8 cellular contexts compared by ENCODE assay signal in the genomic region with DNA sequence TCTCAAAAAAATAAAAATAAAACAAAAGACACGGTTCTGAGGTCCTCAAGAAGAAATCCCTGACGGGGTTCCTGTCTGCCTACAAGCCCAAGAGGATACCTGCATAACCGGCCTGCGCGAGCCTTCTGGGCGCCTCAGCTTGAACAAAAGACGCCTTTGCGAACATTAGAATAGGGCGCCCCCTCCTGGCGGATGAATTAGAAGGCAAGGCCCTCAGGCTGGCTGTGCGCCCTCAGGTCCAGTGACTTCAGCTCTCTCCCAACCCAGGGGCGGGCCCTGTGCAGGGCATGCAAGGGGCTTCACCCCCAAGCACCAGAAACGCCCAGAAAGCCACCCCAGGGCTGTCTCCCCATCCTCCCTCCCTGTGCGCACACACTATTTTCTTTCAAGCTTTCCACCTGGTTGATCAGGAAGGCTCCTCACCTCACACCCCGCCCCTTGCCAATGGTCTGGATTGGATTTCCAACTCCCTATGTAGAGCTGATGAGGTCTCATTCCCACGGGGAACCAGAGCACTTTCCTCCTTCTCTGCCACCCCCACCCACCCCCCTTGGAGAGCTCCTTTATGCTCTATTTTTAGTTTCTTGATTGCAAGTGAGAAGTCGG.
DNase-seq lines count a peak whose midpoint lies in the region; ATAC-seq and TF ChIP-seq lines count a peak whose summit lies in the region.

No MANE protein-coding gene starts in this region.

- H3K27ac Mint-ChIP-seq in GM23338, result no peak overlapping the region

- POLR2A ChIA-PET in BJ (lab: Charles Lee), result no interaction called here

- H3K9me3 Mint-ChIP-seq in GM23338, result no peaks in the 10 kb centered on the region

- H3K36me3 ChIP-seq in BJ (ENCODE audit: control insufficient read depth, insufficient read depth, low read length) (no peaks in the 10 kb centered on the region), GM23338 (ENCODE audit: insufficient read depth) (no peaks in the 10 kb centered on the region), heart right ventricle (no peaks in the 10 kb centered on the region)

- WGBS in heart right ventricle, 2 donors, result 20 to 22% methylated on average over 17 of the region's 17 CpGs

- no peaks in the 10 kb centered on the region for H3K9me3 ChIP-seq in heart right ventricle

- CTCF ChIA-PET in BJ (lab: Yijun Ruan, JAX), result interaction anchor here (0.9 to 5.1 kb wide), 18 partner anchors 9 to 194 kb away, joined by 3 to 103 read pairs (median 6); no protein-coding TSS in a partner anchor

- ATAC-seq in GM23338 (peak; percentile 88), heart right ventricle (peak in 7 of 8 donors; percentile 39 to 80 (median 60)), sciatic nerve (peak; percentile 52), GM18498 (IDR thresholded peaks at IDR 0.05; ENCODE audit: unreplicated experiment) (no peak), GM21447 (IDR thresholded peaks at IDR 0.05; ENCODE audit: unreplicated experiment) (no peak)

- H3K27me3 Mint-ChIP-seq in GM23338 (ENCODE audit: insufficient read depth, low read depth, poor library complexity), result peaks cover 18% of the 10 kb centered on the region

- H3K27ac ChIP-seq in GM23338 (ENCODE audit: low read depth) (no peak overlapping the region), heart right ventricle (no peak overlapping the region)

- DNase-seq in BJ (ENCODE audit: low read depth) (no peak), GM23338 (ENCODE audit: low spot score) (peak; percentile 99), NCI-H526 treated with DMSO at 0.1 percent for 48 hours (lab: John Stamatoyannopoulos, UW) (peak; percentile 92), heart right ventricle (peak; percentile 54 to 70), sciatic nerve (ENCODE audit: low spot score) (peak; percentile 89)
- DNase-seq in activated T-cell treated with anti-CD3 and anti-CD28 coated beads, Interleukin-2, amount 50 U/mL, for 48 hours, result peak; percentile 77 to 79

- peak overlapping the region; percentile 96 for H2AFZ ChIP-seq in GM23338

- intact Hi-C loops in heart right ventricle (cut with DNase I), result loop anchor here in 2 of 10 donors (5.0 kb wide), 1 partner anchor 47 kb away; no protein-coding TSS in a partner anchor
- intact Hi-C loops in sciatic nerve (cut with DNase I), result no loop called here

- H3F3A ChIP-seq in GM23338 (replicated peaks; ENCODE audit: low read depth), result peaks cover 8% of the 10 kb centered on the region

- peak overlapping the region; percentile 80 for H3K4me2 ChIP-seq in GM23338

- no peak overlapping the region for H3K4me3 ChIP-seq in BJ (ENCODE audit: low read depth, low read length)
- H3K4me3 ChIP-seq in GM23338, result peak overlapping the region; percentile 25; the same call in 1 of the 2 replicates
- no peak overlapping the region for H3K4me3 ChIP-seq in heart right ventricle

- no peaks in the 10 kb centered on the region for H3K79me2 ChIP-seq in GM23338 (replicated peaks; ENCODE audit: insufficient read depth)

- H3K9me2 ChIP-seq in GM23338 (ENCODE audit: insufficient read depth), result 0 out of 2 replicates have a peak, but pooled peaks cover 7% of the 10 kb centered on the region

- peaks cover 36% of the 10 kb centered on the region for H3K4me1 ChIP-seq in GM23338 (ENCODE audit: insufficient read depth)
- peaks cover 0 to 11% (median 5%) of the 10 kb centered on the region in 9 donors for H3K4me1 ChIP-seq in heart right ventricle

- no peaks in the 10 kb centered on the region for H4K20me1 ChIP-seq in GM23338 (replicated peaks; ENCODE audit: insufficient read depth)

- H3K4me1 Mint-ChIP-seq in GM23338, result peaks cover 34% of the 10 kb centered on the region

- TF ChIP-seq CTCF in BJ (IDR thresholded peaks at IDR 0.05; ENCODE audit: insufficient read depth, low read depth, low read length), result peak; percentile 53
- peak; percentile 80 to 87 for TF ChIP-seq CTCF in GM23338 (conservative IDR thresholded peaks at IDR 0.05; ENCODE audit: low read depth in 2 of 2)
- peak; percentile 18 to 65 (median 61) for TF ChIP-seq CTCF in heart right ventricle (IDR thresholded peaks at IDR 0.05)

- no peaks in the 10 kb centered on the region for H3K36me3 Mint-ChIP-seq in GM23338 (ENCODE audit: low read depth)

- H3K4me3 Mint-ChIP-seq in GM23338, result no peak overlapping the region

- H3K27me3 ChIP-seq in BJ (ENCODE audit: control insufficient read depth, insufficient read depth, low read length) (peaks cover 10% of the 10 kb centered on the region), GM23338 (ENCODE audit: insufficient read depth) (peaks cover 39% of the 10 kb centered on the region), heart right ventricle (peaks cover 0 to 53% (median 39%) of the 10 kb centered on the region in 7 donors)

TF ChIP-seq in GM23338, 12 proteins besides CTCF, POLR2A, EP300 and RAD21 (continues in another document):
- TF ChIP-seq NANOG (IDR thresholded peaks at IDR 0.05; ENCODE audit: borderline replicate concordance), result no peak
- no peak for TF ChIP-seq JUNB (IDR thresholded peaks at IDR 0.05; ENCODE audit: unreplicated experiment)
- TF ChIP-seq POLR2AphosphoS5 (IDR thresholded peaks at IDR 0.05; ENCODE audit: low read depth), result no peak
- TF ChIP-seq CREB1 (CRISPR knock-in tag; IDR thresholded peaks at IDR 0.05; ENCODE audit: low read depth), result no peak
- no peak for TF ChIP-seq EZH2phosphoT487 (IDR thresholded peaks at IDR 0.05; ENCODE audit: unreplicated experiment)
- TF ChIP-seq ZNF331 (CRISPR knock-in tag; IDR thresholded peaks at IDR 0.05; ENCODE audit: low read depth), result no peak
- no peak for TF ChIP-seq REST (IDR thresholded peaks at IDR 0.05; ENCODE audit: unreplicated experiment)
- TF ChIP-seq STAT1 (IDR thresholded peaks at IDR 0.05; ENCODE audit: unreplicated experiment), result no peak

Comparison
In these comparisons a context has a peak if more than half of its experiments do, and no peak if none do; other contexts are left out.
1. ATAC-seq: peak in GM23338 (single experiment), heart right ventricle (7 of 8) and sciatic nerve (single experiment); none in GM18498 (single experiment) and GM21447 (single experiment).
2. Peak in every context shown above with its lines, with median percentiles within 50 percentile points of each other: CTCF ChIP-seq.